ENCODE assay signal across 1 cellular context in the genomic region with DNA sequence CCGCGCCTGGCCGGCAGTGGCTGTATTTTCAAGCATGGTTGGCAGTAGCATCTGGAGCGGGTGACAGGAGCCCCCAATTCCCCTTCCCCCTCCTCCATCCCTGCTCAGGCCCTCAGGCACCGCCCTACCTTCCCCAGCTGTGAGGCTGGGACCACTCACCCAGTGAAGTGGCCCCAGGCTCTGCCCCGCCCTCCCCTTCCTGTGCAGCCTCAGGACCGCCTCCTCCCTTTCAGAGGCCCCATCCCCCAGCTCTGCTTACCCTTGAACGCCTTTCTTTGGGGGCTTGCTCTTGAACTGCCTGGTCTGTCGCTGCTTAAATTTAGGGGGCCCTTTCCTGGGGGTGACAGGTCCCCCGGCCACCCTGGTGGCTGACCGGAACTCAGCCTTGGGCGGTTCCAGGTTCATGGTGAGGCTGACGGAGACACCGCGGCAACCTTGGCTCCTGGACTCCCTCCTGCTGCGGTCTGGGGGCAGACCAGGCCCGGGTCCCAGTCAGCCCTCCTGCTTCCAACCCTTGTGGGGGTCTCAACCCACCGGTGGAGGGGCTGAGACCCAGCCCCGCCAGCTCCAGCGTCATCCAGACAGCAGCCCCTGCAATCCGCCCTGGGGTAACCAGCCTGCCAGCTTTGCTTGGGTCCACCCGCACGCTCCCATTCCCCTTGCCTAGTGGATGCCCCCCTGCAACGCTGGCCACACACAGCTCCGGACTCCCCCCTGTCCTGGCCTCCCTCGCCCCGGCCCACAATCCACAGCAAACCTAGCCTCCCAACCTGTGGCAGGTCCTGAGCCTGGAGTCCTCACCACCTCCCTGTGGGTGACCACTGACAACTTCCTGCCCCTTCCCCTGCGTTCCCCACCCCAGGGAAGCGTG.
A peak's percentile ranks its signal among the peaks of the same experiment; 100 is the strongest.
TF ChIP-seq lines count a peak whose summit lies in the region.

No MANE protein-coding gene starts in this region.

TF ChIP-seq in HepG2, 621 proteins besides CTCF, POLR2A, EP300 and RAD21 (continued from another document):
- TF ChIP-seq, protein P1, sequence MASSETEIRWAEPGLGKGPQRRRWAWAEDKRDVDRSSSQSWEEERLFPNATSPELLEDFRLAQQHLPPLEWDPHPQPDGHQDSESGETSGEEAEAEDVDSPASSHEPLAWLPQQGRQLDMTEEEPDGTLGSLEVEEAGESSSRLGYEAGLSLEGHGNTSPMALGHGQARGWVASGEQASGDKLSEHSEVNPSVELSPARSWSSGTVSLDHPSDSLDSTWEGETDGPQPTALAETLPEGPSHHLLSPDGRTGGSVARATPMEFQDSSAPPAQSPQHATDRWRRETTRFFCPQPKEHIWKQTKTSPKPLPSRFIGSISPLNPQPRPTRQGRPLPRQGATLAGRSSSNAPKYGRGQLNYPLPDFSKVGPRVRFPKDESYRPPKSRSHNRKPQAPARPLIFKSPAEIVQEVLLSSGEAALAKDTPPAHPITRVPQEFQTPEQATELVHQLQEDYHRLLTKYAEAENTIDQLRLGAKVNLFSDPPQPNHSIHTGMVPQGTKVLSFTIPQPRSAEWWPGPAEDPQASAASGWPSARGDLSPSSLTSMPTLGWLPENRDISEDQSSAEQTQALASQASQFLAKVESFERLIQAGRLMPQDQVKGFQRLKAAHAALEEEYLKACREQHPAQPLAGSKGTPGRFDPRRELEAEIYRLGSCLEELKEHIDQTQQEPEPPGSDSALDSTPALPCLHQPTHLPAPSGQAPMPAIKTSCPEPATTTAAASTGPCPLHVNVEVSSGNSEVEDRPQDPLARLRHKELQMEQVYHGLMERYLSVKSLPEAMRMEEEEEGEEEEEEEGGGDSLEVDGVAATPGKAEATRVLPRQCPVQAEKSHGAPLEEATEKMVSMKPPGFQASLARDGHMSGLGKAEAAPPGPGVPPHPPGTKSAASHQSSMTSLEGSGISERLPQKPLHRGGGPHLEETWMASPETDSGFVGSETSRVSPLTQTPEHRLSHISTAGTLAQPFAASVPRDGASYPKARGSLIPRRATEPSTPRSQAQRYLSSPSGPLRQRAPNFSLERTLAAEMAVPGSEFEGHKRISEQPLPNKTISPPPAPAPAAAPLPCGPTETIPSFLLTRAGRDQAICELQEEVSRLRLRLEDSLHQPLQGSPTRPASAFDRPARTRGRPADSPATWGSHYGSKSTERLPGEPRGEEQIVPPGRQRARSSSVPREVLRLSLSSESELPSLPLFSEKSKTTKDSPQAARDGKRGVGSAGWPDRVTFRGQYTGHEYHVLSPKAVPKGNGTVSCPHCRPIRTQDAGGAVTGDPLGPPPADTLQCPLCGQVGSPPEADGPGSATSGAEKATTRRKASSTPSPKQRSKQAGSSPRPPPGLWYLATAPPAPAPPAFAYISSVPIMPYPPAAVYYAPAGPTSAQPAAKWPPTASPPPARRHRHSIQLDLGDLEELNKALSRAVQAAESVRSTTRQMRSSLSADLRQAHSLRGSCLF (CRISPR knock-in tag; IDR thresholded peaks at IDR 0.05; ENCODE audit: borderline replicate concordance): no peak
- TF ChIP-seq ELF1 (CRISPR knock-in tag; IDR thresholded peaks at IDR 0.05): 0 out of 2 replicates have a peak, but pooled peaks have one; percentile 12
- peak; percentile 42; the same call in 1 of the 2 replicates for TF ChIP-seq ZNF768 (CRISPR knock-in tag; IDR thresholded peaks at IDR 0.05)
- 0 out of 2 replicates have a peak, but pooled peaks have one; percentile 61 for TF ChIP-seq ZNF572 (CRISPR knock-in tag; IDR thresholded peaks at IDR 0.05)
- no peak for TF ChIP-seq ZNF256 (CRISPR knock-in tag; conservative IDR thresholded peaks at IDR 0.05)
- 0 out of 2 replicates have a peak, but pooled peaks have one; percentile 44 for TF ChIP-seq KAT8 (CRISPR knock-in tag; IDR thresholded peaks at IDR 0.05)
- TF ChIP-seq TFE3 (CRISPR knock-in tag; IDR thresholded peaks at IDR 0.05): no peak
